ENCODE assay signal across 20 cellular contexts in genomic region chr21:46247699-46248460, GRCh38. TPM values are rescaled to one million over a fixed set of nuclear protein-coding genes. Genes with fewer than 3 reads are reported as not detected.
DNase-seq lines count a peak whose midpoint lies in the region; ATAC-seq, FAIRE-seq and TF ChIP-seq lines count a peak whose summit lies in the region.
"Had no signal": no experiment of that assay in that cellular context is flagged by ENCODE, and none has a peak within 500 bp of the region (broad histone marks: within the 10 kb centered on the region; RNA-seq: fewer than 3 reads in every experiment).

No MANE protein-coding gene starts in this region.

- H3K4me1 ChIP-seq in HepG2 (ENCODE audit: insufficient read depth, low read length) (peaks cover 5% of the 10 kb centered on the region), right lobe of liver (no peaks in the 10 kb centered on the region), H1 (replicated peaks in 1 of 4; ENCODE audit: control insufficient read depth in 3 of 4, insufficient read depth in 4 of 4, low read length in 3 of 4) (no peaks in the 10 kb centered on the region), Peyer's patch (no peaks in the 10 kb centered on the region)

- in situ Hi-C loops in HepG2 (cut with HindIII; ENCODE audit: extremely low pct_ligation_motif_present, low pct_unique_long_range_greater_than_20kb), result no loop called here

- no peak overlapping the region for H4K91ac ChIP-seq in H1 (replicated peaks; ENCODE audit: insufficient read length, low read length)

- no peak for DNase-seq in HepG2 (ENCODE audit: low spot score)
- no peak for DNase-seq in right lobe of liver
- DNase-seq in T-helper 17 cell, result no peak
- DNase-seq in H1 (ENCODE audit: low read depth in 1 of 2, low spot score in 2 of 2), result no peak
- DNase-seq in EL, result no peak
- no peak for DNase-seq in NCI-H2171 treated with DMSO at 0.1 percent for 48 hours (lab: John Stamatoyannopoulos, UW)
- no peak for DNase-seq in Peyer's patch
- DNase-seq: CD4-positive, CD25-positive, alpha-beta regulatory T cell; COR-L47; DMS 273 treated with DMSO at 0.1 percent for 48 hours; DND-41; HCEC 1CT; IMR-90; NCI-H1694; NCI-H2081 treated with DMSO at 0.1 percent for 48 hours; NCI-H526 treated with DMSO at 0.1 percent for 48 hours; RPMI8226 had no signal

- no peak overlapping the region for H2BK5ac ChIP-seq in H1 (ENCODE audit: low read depth, low read length)

- TF ChIP-seq CTCF in HepG2 (CRISPR knock-in tag; IDR thresholded peaks at IDR 0.05) (no peak), right lobe of liver (IDR thresholded peaks at IDR 0.05) (no peak), H1 (IDR thresholded peaks at IDR 0.05; ENCODE audit: control extremely low read depth in 1 of 3, insufficient read depth in 1 of 3, low read depth in 1 of 3, low read length in 3 of 3) (no peak), Peyer's patch (IDR thresholded peaks at IDR 0.05) (no peak)

- no peak overlapping the region for H3K4ac ChIP-seq in H1 (replicated peaks; ENCODE audit: insufficient read length, low read depth, low read length)

- H3K4me3 Mint-ChIP-seq in T-helper 17 cell, result no peak overlapping the region
- H3K4me3 Mint-ChIP-seq: CD4-positive, CD25-positive, alpha-beta regulatory T cell; GM23338 had no signal

- CTCF ChIA-PET in HepG2 (lab: Yijun Ruan, JAX; ENCODE audit: low intra/inter-chr PET ratio, low total read pairs), result no interaction called here
- CTCF ChIA-PET in H1 (lab: Charles Lee; ENCODE audit: partially characterized antibody), result interaction anchor here (1.6 to 3.3 kb wide), 2 partner anchors 8 to 11 kb away, joined by 3 to 13 read pairs; no protein-coding TSS in a partner anchor

- H4K8ac ChIP-seq in H1 (ENCODE audit: extremely low read depth, insufficient read depth, low read length), result no peak overlapping the region

- ATAC-seq in HepG2 (0 out of 3 replicates have a peak, but pooled peaks have one; percentile 14), right lobe of liver (no peak), T-helper 17 cell (no peak)
- ATAC-seq: GM23338 had no signal

- no peak overlapping the region for H3K18ac ChIP-seq in H1 (ENCODE audit: extremely low read depth, low read length)

- TF ChIP-seq POLR2A in HepG2 (IDR thresholded peaks at IDR 0.05; ENCODE audit: insufficient read depth in 1 of 2, low read depth in 2 of 2, low read length in 2 of 2), result no peak
- TF ChIP-seq POLR2A in right lobe of liver (IDR thresholded peaks at IDR 0.05), result no peak
- no peak for TF ChIP-seq POLR2A in H1 (IDR thresholded peaks at IDR 0.05; ENCODE audit: control extremely low read depth in 1 of 2, low read depth in 2 of 2, low read length in 2 of 2)
- TF ChIP-seq POLR2A in Peyer's patch (IDR thresholded peaks at IDR 0.05), result no peak

- no peak overlapping the region for H2AK5ac ChIP-seq in H1 (ENCODE audit: low read depth, low read length)

- no peak overlapping the region for H2BK120ac ChIP-seq in H1 (replicated peaks; ENCODE audit: low read depth, low read length)

- no peak overlapping the region for H3K23ac ChIP-seq in H1 (ENCODE audit: insufficient read length)

- no peaks in the 10 kb centered on the region for H3K27me3 Mint-ChIP-seq in T-helper 17 cell
- H3K27me3 Mint-ChIP-seq: CD4-positive, CD25-positive, alpha-beta regulatory T cell had no signal

- no peak overlapping the region for H2BK12ac ChIP-seq in H1 (ENCODE audit: low read depth, low read length)

- no TSS peak for BruUV-seq in HepG2 (replicated peaks; lab: Mats Ljungman, UMichigan)

- H3K27ac Mint-ChIP-seq in T-helper 17 cell, result peak overlapping the region; percentile 29
- H3K27ac Mint-ChIP-seq: CD4-positive, CD25-positive, alpha-beta regulatory T cell; GM23338 had no signal

- peaks cover 47 to 85% of the 10 kb centered on the region in 2 experiments for H3K36me3 ChIP-seq in HepG2 (replicated peaks in 1 of 2; ENCODE audit: control insufficient read depth in 1 of 2, insufficient read depth in 2 of 2, low read length in 2 of 2)
- H3K36me3 ChIP-seq in right lobe of liver, result peaks cover 0 to 96% (median 42%) of the 10 kb centered on the region in 4 donors
- peaks cover 17 to 85% (median 57%) of the 10 kb centered on the region in 4 experiments for H3K36me3 ChIP-seq in H1 (ENCODE audit: control insufficient read depth in 2 of 4, insufficient read depth in 4 of 4, low read length in 3 of 4)
- H3K36me3 ChIP-seq in Peyer's patch, result peaks cover 0 to 93% (median 0%) of the 10 kb centered on the region in 3 donors

- H3K79me2 ChIP-seq in HepG2 (ENCODE audit: insufficient read depth, low read length) (no peaks in the 10 kb centered on the region), H1 (ENCODE audit: control insufficient read depth in 1 of 2, insufficient read depth in 2 of 2, low read length in 2 of 2) (no peaks in the 10 kb centered on the region)

- H3K27ac ChIP-seq in HepG2 (ENCODE audit: extremely low read length, insufficient read depth, low read length) (no peak overlapping the region), right lobe of liver (no peak overlapping the region), H1 (ENCODE audit: low read depth, low read length) (no peak overlapping the region), Peyer's patch (no peak overlapping the region)

- TF ChIP-seq EP300 in HepG2 (IDR thresholded peaks at IDR 0.05; ENCODE audit: low read depth in 2 of 2, low read length in 2 of 2), result no peak
- no peak for TF ChIP-seq EP300 in HepG2 (CRISPR knock-in tag; IDR thresholded peaks at IDR 0.05; ENCODE audit: borderline replicate concordance)
- no peak for TF ChIP-seq EP300 in H1 (IDR thresholded peaks at IDR 0.05; ENCODE audit: borderline replicate concordance in 1 of 2, low read depth in 2 of 2, low read length in 2 of 2)

- H3K9me3 ChIP-seq in HepG2 (ENCODE audit: low read length), result no peaks in the 10 kb centered on the region
- no peaks in the 10 kb centered on the region for H3K9me3 ChIP-seq in right lobe of liver
- H3K9me3 ChIP-seq in T-helper 17 cell (ENCODE audit: control insufficient read depth, low read length, poor library complexity, severe bottlenecking), result no peaks in the 10 kb centered on the region
- H3K9me3 ChIP-seq in H1 (ENCODE audit: insufficient read depth in 2 of 2, low read depth in 1 of 2, low read length in 1 of 2), result no peaks in the 10 kb centered on the region
- H3K9me3 ChIP-seq in Peyer's patch, result no peaks in the 10 kb centered on the region

- no peak for FAIRE-seq in HepG2 (lab: Jason Lieb, UNC)
- FAIRE-seq in H1 (lab: Jason Lieb, UNC), result no peak
- FAIRE-seq: G401.6, HTR-8/SVneo had no signal

- no peak overlapping the region for H3K14ac ChIP-seq in H1 (ENCODE audit: insufficient read length)

- H2BK15ac ChIP-seq in H1 (ENCODE audit: low read length), result no peak overlapping the region

- peaks cover 22% of the 10 kb centered on the region for H3K4me1 Mint-ChIP-seq in T-helper 17 cell
- H3K4me1 Mint-ChIP-seq: GM23338 had no signal

- no peak overlapping the region for H2AFZ ChIP-seq in HepG2 (ENCODE audit: low read length)
- no peak overlapping the region for H2AFZ ChIP-seq in H1 (ENCODE audit: low read length)
- H2AFZ ChIP-seq: GM23338 had no signal

- WGBS in HepG2 (ENCODE audit: low lambda C conversion rate), result 100% methylated on average over 1 of the region's 3 CpGs
- no CpG with 5 or more reads among the region's 3 CpGs for WGBS in right lobe of liver (ENCODE audit: insufficient coverage, low coverage, low lambda C conversion rate, missing lambda C conversion rate)
- 91% methylated on average over 3 of the region's 3 CpGs; no CpG with 5 or more reads in 1 of the 2 experiments for WGBS in H1 (ENCODE audit: extremely low coverage in 1 of 2, insufficient coverage in 1 of 2, insufficient read length in 1 of 2, insufficient replicate concordance in 2 of 2, low coverage in 1 of 2, low lambda C conversion rate in 2 of 2, missing lambda C conversion rate in 1 of 2), 2 experiments

- H3K23me2 ChIP-seq in H1 (ENCODE audit: low read depth, low read length), result no peaks in the 10 kb centered on the region

- H3K4me2 ChIP-seq in HepG2 (ENCODE audit: low read depth, low read length) (no peak overlapping the region), H1 (ENCODE audit: insufficient read depth in 1 of 2, low read depth in 2 of 2, low read length in 2 of 2) (no peak overlapping the region)
- H3K4me2 ChIP-seq: GM23338 had no signal

- peaks cover 7% of the 10 kb centered on the region for H3K36me3 Mint-ChIP-seq in T-helper 17 cell (ENCODE audit: low read depth)

- no peaks in the 10 kb centered on the region for H3K79me1 ChIP-seq in H1 (ENCODE audit: low read depth, low read length)

- H3K4me3 ChIP-seq in HepG2 (replicated peaks in 1 of 3; ENCODE audit: insufficient read depth in 1 of 3, low read depth in 2 of 3, low read length in 3 of 3) (no peak overlapping the region), right lobe of liver (no peak overlapping the region), H1 (ENCODE audit: extremely low read depth in 1 of 4, insufficient read depth in 2 of 4, low read depth in 3 of 4, low read length in 4 of 4) (no peak overlapping the region), Peyer's patch (no peak overlapping the region)
- H3K4me3 ChIP-seq: GM23338 had no signal

- POLR2A ChIA-PET in HepG2 (lab: Yijun Ruan, JAX), result no interaction called here
- POLR2A ChIA-PET in H1 (lab: Charles Lee; ENCODE audit: partially characterized antibody), result interaction anchor here (1.1 to 1.5 kb wide), 3 partner anchors 9 to 17 kb away, joined by 4 read pairs; no protein-coding TSS in a partner anchor

- no peak overlapping the region for H3K56ac ChIP-seq in H1 (replicated peaks; ENCODE audit: insufficient read length, low read depth, low read length)

- H2BK20ac ChIP-seq in H1 (ENCODE audit: low read length), result no peak overlapping the region

- H4K20me1 ChIP-seq in HepG2 (ENCODE audit: insufficient read depth, low read length) (no peaks in the 10 kb centered on the region; the same call in 1 of the 2 replicates), H1 (replicated peaks in 1 of 2; ENCODE audit: control insufficient read depth in 1 of 2, insufficient read depth in 2 of 2, low read length in 2 of 2) (peaks cover 1 to 6% of the 10 kb centered on the region in 2 experiments)

- intact Hi-C loops in HepG2 (cut with micrococcal nuclease; ENCODE audit: unreplicated experiment) (no loop called here), right lobe of liver (cut with DNase I) (no loop called here)

- H3K9ac ChIP-seq in HepG2 (ENCODE audit: insufficient read depth, low read depth, low read length) (no peak overlapping the region), H1 (replicated peaks in 1 of 4; ENCODE audit: extremely low read depth in 1 of 4, low read depth in 3 of 4, low read length in 3 of 4) (no peak overlapping the region)

- H3K27me3 ChIP-seq in HepG2 (ENCODE audit: control insufficient read depth in 1 of 2, insufficient read depth in 2 of 2, low read length in 2 of 2) (no peaks in the 10 kb centered on the region), right lobe of liver (no peaks in the 10 kb centered on the region), H1 (replicated peaks in 1 of 4; ENCODE audit: control insufficient read depth in 3 of 4, extremely low read depth in 1 of 4, insufficient read depth in 3 of 4, low read length in 3 of 4) (no peaks in the 10 kb centered on the region), Peyer's patch (no peaks in the 10 kb centered on the region)

- H4K5ac ChIP-seq in H1 (ENCODE audit: insufficient read length, low read depth, low read length), result no peak overlapping the region

- TF ChIP-seq RAD21 in HepG2 (CRISPR knock-in tag; IDR thresholded peaks at IDR 0.05) (no peak), H1 (IDR thresholded peaks at IDR 0.05 in 1 of 2, conservative IDR thresholded peaks at IDR 0.05 in 1 of 2; ENCODE audit: low read depth in 2 of 2, low read length in 2 of 2) (no peak)

RNA-seq across cellular contexts. Expression of gene LSS, which starts 19.3 kb away (rescaled TPM):
- 73.5 and 113 TPM in 2 replicates for total RNA-seq in HepG2 (2016; rRNA removed; fragmentation: Illumina TruSeq; extraction: Trizol)
- total RNA-seq in HepG2 (2016; cell fraction: cytosol; rRNA removed; fragmentation: Illumina TruSeq; extraction: Trizol; ENCODE audit: low read depth), result 7.3 and 7.8 TPM in 2 replicates
- 62.4 and 115 TPM in 2 replicates for total RNA-seq in HepG2 (2016; cell fraction: insoluble cytoplasmic fraction; rRNA removed; fragmentation: Illumina TruSeq; extraction: Trizol)
- 31.7 and 32.0 TPM in 2 replicates for total RNA-seq in HepG2 (2016; cell fraction: membrane; rRNA removed; fragmentation: Illumina TruSeq; extraction: Trizol)
- 138 and 169 TPM in 2 replicates for total RNA-seq in HepG2 (2016; cell fraction: nucleus; rRNA removed; fragmentation: Illumina TruSeq; extraction: Trizol)
- 72.6 and 182 TPM in 2 replicates for polyA plus RNA-seq in HepG2 (2011; rRNA removed)
- 29.6 and 35.0 TPM in 2 replicates for polyA plus RNA-seq in HepG2 (2011; cell fraction: cytosol; rRNA removed)
- 771 and 1,172 TPM in 2 replicates for polyA plus RNA-seq in HepG2 (2011; cell fraction: nucleus; rRNA removed)
- polyA plus RNA-seq in HepG2 (2012), result 69.9 and 111 TPM in 2 replicates
- 5.3 and 5.5 TPM in 2 replicates for polyA plus RNA-seq in HepG2 (2016; cell fraction: cytosol; fragmentation: Illumina TruSeq; extraction: Trizol; ENCODE audit: low read depth)
- 44.5 and 58.2 TPM in 2 replicates for polyA plus RNA-seq in HepG2 (2016; cell fraction: insoluble cytoplasmic fraction; fragmentation: Illumina TruSeq; extraction: Trizol; ENCODE audit: low read depth)
- 14.1 and 14.6 TPM in 2 replicates for polyA plus RNA-seq in HepG2 (2016; cell fraction: membrane; fragmentation: Illumina TruSeq; extraction: Trizol; ENCODE audit: low read depth)
- polyA plus RNA-seq in HepG2 (2016; cell fraction: nucleus; fragmentation: Illumina TruSeq; extraction: Trizol; ENCODE audit: insufficient read depth, low read depth), result 296 and 309 TPM in 2 replicates
- 67.2 and 95.6 TPM in 2 replicates for polyA minus RNA-seq in HepG2 (2011; rRNA and poly(A)+ RNA removed; ENCODE audit: low replicate concordance)
- polyA minus RNA-seq in HepG2 (2011; cell fraction: cytosol; rRNA and poly(A)+ RNA removed), result 16.2 and 25.1 TPM in 2 replicates
- 66.3 and 114 TPM in 2 replicates for polyA minus RNA-seq in HepG2 (2011; cell fraction: nucleus; rRNA and poly(A)+ RNA removed)
- total RNA-seq in right lobe of liver, result 100 to 1,000 TPM in 1 of 6 experiments, 10 to 100 TPM in 5; 37.0 to 103 (median 59.6) TPM
- total RNA-seq in T-helper 17 cell, result 10 to 100 TPM; 31.1 to 36.8 TPM
- 96.1 and 102 TPM in 2 replicates for total RNA-seq in H1 (2021; fragmentation: NEBNext Ultra II Directional; extraction: Animal tissue kit (Norgen Biotek cat#: 25700))
- 123 and 139 TPM in 2 replicates for polyA plus RNA-seq in H1 (2011; rRNA removed)
- 103 TPM for polyA plus RNA-seq in H1 (2011; cell fraction: cytosol; rRNA removed)
- polyA plus RNA-seq in H1 (2011; cell fraction: nucleus; rRNA removed), result 268 TPM
- polyA plus RNA-seq in H1 (2012, experiment 1 of 2), result 69.5 to 87.3 TPM (median 75.9 TPM) in 4 replicates
- polyA plus RNA-seq in H1 (2012, experiment 2 of 2), result 71.3 TPM
- 69.2 TPM for polyA plus RNA-seq in H1 (2013, experiment 1 of 2)
- polyA plus RNA-seq in H1 (2013, experiment 2 of 2), result 66.2 TPM
- polyA minus RNA-seq in H1 (2011; rRNA and poly(A)+ RNA removed), result 177 and 193 TPM in 2 replicates
- 56.7 TPM for polyA minus RNA-seq in H1 (2011; cell fraction: cytosol; rRNA and poly(A)+ RNA removed)
- polyA minus RNA-seq in H1 (2011; cell fraction: nucleus; rRNA and poly(A)+ RNA removed), result 69.8 TPM
- 100 to 1,000 TPM in 1 of 4 donors, 10 to 100 TPM in 3; 43.7 to 172 (median 66.5) TPM for total RNA-seq in Peyer's patch

RNA-seq across cellular contexts. Expression of gene MCM3AP, which starts 37.5 kb away (rescaled TPM):
- 54.7 and 63.5 TPM in 2 replicates for total RNA-seq in HepG2 (2016; rRNA removed; fragmentation: Illumina TruSeq; extraction: Trizol)
- total RNA-seq in HepG2 (2016; cell fraction: cytosol; rRNA removed; fragmentation: Illumina TruSeq; extraction: Trizol; ENCODE audit: low read depth), result 6.1 and 8.7 TPM in 2 replicates
- 52.6 and 60.2 TPM in 2 replicates for total RNA-seq in HepG2 (2016; cell fraction: insoluble cytoplasmic fraction; rRNA removed; fragmentation: Illumina TruSeq; extraction: Trizol)
- total RNA-seq in HepG2 (2016; cell fraction: membrane; rRNA removed; fragmentation: Illumina TruSeq; extraction: Trizol), result 16.9 and 20.2 TPM in 2 replicates
- 60.4 and 72.1 TPM in 2 replicates for total RNA-seq in HepG2 (2016; cell fraction: nucleus; rRNA removed; fragmentation: Illumina TruSeq; extraction: Trizol)
- 27.0 and 31.6 TPM in 2 replicates for polyA plus RNA-seq in HepG2 (2011; rRNA removed)
- polyA plus RNA-seq in HepG2 (2011; cell fraction: cytosol; rRNA removed), result 18.8 and 21.4 TPM in 2 replicates
- polyA plus RNA-seq in HepG2 (2011; cell fraction: nucleus; rRNA removed), result 115 TPM in 2 replicates
- 35.0 and 42.0 TPM in 2 replicates for polyA plus RNA-seq in HepG2 (2012)
- 2.1 and 2.9 TPM in 2 replicates for polyA plus RNA-seq in HepG2 (2016; cell fraction: cytosol; fragmentation: Illumina TruSeq; extraction: Trizol; ENCODE audit: low read depth)
- 37.3 and 48.4 TPM in 2 replicates for polyA plus RNA-seq in HepG2 (2016; cell fraction: insoluble cytoplasmic fraction; fragmentation: Illumina TruSeq; extraction: Trizol; ENCODE audit: low read depth)
- 4.8 and 5.8 TPM in 2 replicates for polyA plus RNA-seq in HepG2 (2016; cell fraction: membrane; fragmentation: Illumina TruSeq; extraction: Trizol; ENCODE audit: low read depth)
- 136 and 140 TPM in 2 replicates for polyA plus RNA-seq in HepG2 (2016; cell fraction: nucleus; fragmentation: Illumina TruSeq; extraction: Trizol; ENCODE audit: insufficient read depth, low read depth)
- polyA minus RNA-seq in HepG2 (2011; rRNA and poly(A)+ RNA removed; ENCODE audit: low replicate concordance), result 55.5 and 59.3 TPM in 2 replicates
- 42.6 and 43.4 TPM in 2 replicates for polyA minus RNA-seq in HepG2 (2011; cell fraction: cytosol; rRNA and poly(A)+ RNA removed)
- 105 and 113 TPM in 2 replicates for polyA minus RNA-seq in HepG2 (2011; cell fraction: nucleus; rRNA and poly(A)+ RNA removed)
- total RNA-seq in right lobe of liver, result 10 to 100 TPM; 34.4 to 44.6 (median 40.7) TPM
- 100 to 1,000 TPM; 114 to 120 TPM for total RNA-seq in T-helper 17 cell
- 119 and 124 TPM in 2 replicates for total RNA-seq in H1 (2021; fragmentation: NEBNext Ultra II Directional; extraction: Animal tissue kit (Norgen Biotek cat#: 25700))
- polyA plus RNA-seq in H1 (2011; rRNA removed), result 37.2 and 65.4 TPM in 2 replicates
- 47.1 TPM for polyA plus RNA-seq in H1 (2011; cell fraction: cytosol; rRNA removed)
- 88.7 TPM for polyA plus RNA-seq in H1 (2011; cell fraction: nucleus; rRNA removed)
- 67.6 to 78.6 TPM (median 75.2 TPM) in 4 replicates for polyA plus RNA-seq in H1 (2012, experiment 1 of 2)
- polyA plus RNA-seq in H1 (2012, experiment 2 of 2), result 27.6 TPM
- 51.2 TPM for polyA plus RNA-seq in H1 (2013, experiment 1 of 2)
- polyA plus RNA-seq in H1 (2013, experiment 2 of 2), result 47.8 TPM
- polyA minus RNA-seq in H1 (2011; rRNA and poly(A)+ RNA removed), result 87.3 and 109 TPM in 2 replicates
- polyA minus RNA-seq in H1 (2011; cell fraction: cytosol; rRNA and poly(A)+ RNA removed), result 80.6 TPM
- 130 TPM for polyA minus RNA-seq in H1 (2011; cell fraction: nucleus; rRNA and poly(A)+ RNA removed)
- 100 to 1,000 TPM in 3 of 4 donors, 10 to 100 TPM in 1; 96.7 to 178 (median 148) TPM for total RNA-seq in Peyer's patch

RNA-seq across cellular contexts. Expression of gene YBEY, which starts 38.3 kb away (rescaled TPM):
- total RNA-seq in HepG2 (2016; rRNA removed; fragmentation: Illumina TruSeq; extraction: Trizol) (6.5 and 8.9 TPM in 2 replicates), right lobe of liver (10 to 100 TPM in 2 of 6 experiments, 1 to 10 TPM in 4; 6.3 to 16.0 (median 7.3) TPM), T-helper 17 cell (10 to 100 TPM in 1 of 2 donors, 1 to 10 TPM in 1; 5.2 to 11.2 TPM), Peyer's patch (10 to 100 TPM in 3 of 4 donors, 1 to 10 TPM in 1; 5.3 to 32.6 (median 17.5) TPM)
- total RNA-seq in HepG2 (2016; cell fraction: cytosol; rRNA removed; fragmentation: Illumina TruSeq; extraction: Trizol; ENCODE audit: low read depth), result 2.8 and 4.9 TPM in 2 replicates
- total RNA-seq in HepG2 (2016; cell fraction: insoluble cytoplasmic fraction; rRNA removed; fragmentation: Illumina TruSeq; extraction: Trizol), result 6.7 and 7.5 TPM in 2 replicates
- total RNA-seq in HepG2 (2016; cell fraction: membrane; rRNA removed; fragmentation: Illumina TruSeq; extraction: Trizol), result 4.8 and 5.5 TPM in 2 replicates
- 5.0 and 6.0 TPM in 2 replicates for total RNA-seq in HepG2 (2016; cell fraction: nucleus; rRNA removed; fragmentation: Illumina TruSeq; extraction: Trizol)
- polyA plus RNA-seq in HepG2 (2011; rRNA removed) (8.3 and 8.9 TPM in 2 replicates), H1 (2011; rRNA removed) (23.7 and 31.9 TPM in 2 replicates)
- 6.4 and 8.2 TPM in 2 replicates for polyA plus RNA-seq in HepG2 (2011; cell fraction: cytosol; rRNA removed)
- 9.0 and 12.5 TPM in 2 replicates for polyA plus RNA-seq in HepG2 (2011; cell fraction: nucleus; rRNA removed)
- 7.7 and 8.4 TPM in 2 replicates for polyA plus RNA-seq in HepG2 (2012)
- polyA plus RNA-seq in HepG2 (2016; cell fraction: cytosol; fragmentation: Illumina TruSeq; extraction: Trizol; ENCODE audit: low read depth), result 2.9 and 3.8 TPM in 2 replicates
- 7.5 and 8.5 TPM in 2 replicates for polyA plus RNA-seq in HepG2 (2016; cell fraction: insoluble cytoplasmic fraction; fragmentation: Illumina TruSeq; extraction: Trizol; ENCODE audit: low read depth)
- polyA plus RNA-seq in HepG2 (2016; cell fraction: membrane; fragmentation: Illumina TruSeq; extraction: Trizol; ENCODE audit: low read depth), result 3.3 and 4.2 TPM in 2 replicates
- 10.1 and 10.6 TPM in 2 replicates for polyA plus RNA-seq in HepG2 (2016; cell fraction: nucleus; fragmentation: Illumina TruSeq; extraction: Trizol; ENCODE audit: insufficient read depth, low read depth)
- 4.6 and 9.6 TPM in 2 replicates for polyA minus RNA-seq in HepG2 (2011; rRNA and poly(A)+ RNA removed; ENCODE audit: low replicate concordance)
- polyA minus RNA-seq in HepG2 (2011; cell fraction: cytosol; rRNA and poly(A)+ RNA removed), result 1.9 and 3.3 TPM in 2 replicates
- 14.9 and 15.4 TPM in 2 replicates for polyA minus RNA-seq in HepG2 (2011; cell fraction: nucleus; rRNA and poly(A)+ RNA removed)
- total RNA-seq in H1 (2021; fragmentation: NEBNext Ultra II Directional; extraction: Animal tissue kit (Norgen Biotek cat#: 25700)), result 26.6 and 26.9 TPM in 2 replicates
- polyA plus RNA-seq in H1 (2011; cell fraction: cytosol; rRNA removed), result 32.7 TPM
- polyA plus RNA-seq in H1 (2011; cell fraction: nucleus; rRNA removed), result 12.1 TPM
- polyA plus RNA-seq in H1 (2012, experiment 1 of 2), result 28.6 to 46.1 TPM (median 29.9 TPM) in 4 replicates
- polyA plus RNA-seq in H1 (2012, experiment 2 of 2), result 36.9 TPM
- 23.5 TPM for polyA plus RNA-seq in H1 (2013, experiment 1 of 2)
- polyA plus RNA-seq in H1 (2013, experiment 2 of 2), result 21.8 TPM
- polyA minus RNA-seq in H1 (2011; rRNA and poly(A)+ RNA removed), result 19.1 and 20.3 TPM in 2 replicates
- 16.4 TPM for polyA minus RNA-seq in H1 (2011; cell fraction: cytosol; rRNA and poly(A)+ RNA removed)
- polyA minus RNA-seq in H1 (2011; cell fraction: nucleus; rRNA and poly(A)+ RNA removed), result 12.5 TPM

Comparison
In these comparisons a context has a peak if more than half of its experiments do, and no peak if none do; other contexts are left out.
1. Of the 41 proteins assayed by ChIP-seq in both HepG2 and H1: peak only in HepG2: none; only in H1: POLR2AphosphoS5; in both: none; in neither: 40.